8 cellular contexts compared by ENCODE assay signal in the genomic region with DNA sequence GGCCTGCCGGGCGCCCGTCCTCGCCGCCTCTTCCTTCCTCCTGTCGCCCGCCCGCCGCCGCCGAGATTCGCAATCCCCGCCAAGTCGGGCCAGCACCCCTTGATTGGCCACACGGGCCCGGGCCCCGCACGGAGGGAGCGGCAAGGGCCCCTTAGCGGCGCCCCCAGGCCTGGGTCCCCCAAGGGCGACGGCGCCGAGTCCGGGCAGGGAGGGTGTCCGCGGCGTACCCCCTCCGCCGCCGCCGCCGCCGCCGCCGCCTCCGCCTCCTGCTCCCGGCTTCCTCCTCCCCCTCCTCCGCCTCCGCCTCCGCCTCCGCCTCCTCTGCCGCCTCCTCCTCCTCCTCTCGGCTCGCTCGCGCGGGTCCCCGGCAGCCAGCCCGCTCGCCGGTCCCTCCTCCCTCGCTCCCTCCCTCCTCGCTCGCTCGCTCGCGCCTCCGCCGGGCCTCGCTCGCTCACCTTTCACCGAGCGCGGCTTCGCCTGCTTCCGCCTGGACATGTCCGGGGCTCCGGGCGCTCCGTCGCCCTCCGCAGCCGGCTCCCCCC. TPM values are rescaled to one million over a fixed set of nuclear protein-coding genes. Genes with fewer than 3 reads are reported as not detected.
A peak's percentile ranks its signal among the peaks of the same experiment; 100 is the strongest.
DNase-seq lines count a peak whose midpoint lies in the region; TF ChIP-seq lines count a peak whose summit lies in the region.

No MANE protein-coding gene starts in this region.

- H3K4me1 ChIP-seq in BLaER1 (peaks cover 66% of the 10 kb centered on the region), HUES48 (ENCODE audit: control insufficient read depth, insufficient read depth, low read length) (peaks cover 40% of the 10 kb centered on the region), SJCRH30 (peaks cover 13% of the 10 kb centered on the region; the same call in 1 of the 2 replicates), neutrophil (ENCODE audit: control insufficient read depth in 1 of 2, insufficient read depth in 1 of 2, low read depth in 1 of 2, low read length in 1 of 2) (peaks cover 11 to 42% of the 10 kb centered on the region in 2 experiments), urinary bladder (ENCODE audit: insufficient read depth) (peaks cover 1% of the 10 kb centered on the region)

- peaks cover 30% of the 10 kb centered on the region for H3K27me3 Mint-ChIP-seq in activated naive CD4-positive, alpha-beta T cell treated with anti-CD3 and anti-CD28 coated beads, Interleukin-2, amount 50 U/mL, for 24 hours

- peaks cover 12% of the 10 kb centered on the region for H3K4me1 Mint-ChIP-seq in activated naive CD4-positive, alpha-beta T cell treated with anti-CD3 and anti-CD28 coated beads, Interleukin-2, amount 50 U/mL, for 24 hours

- no peaks in the 10 kb centered on the region for H3K36me3 ChIP-seq in BLaER1
- no peaks in the 10 kb centered on the region for H3K36me3 ChIP-seq in HUES48 (ENCODE audit: control insufficient read depth, insufficient read depth, low read length)
- H3K36me3 ChIP-seq in SJCRH30: no peaks in the 10 kb centered on the region
- no peaks in the 10 kb centered on the region for H3K36me3 ChIP-seq in neutrophil
- no peaks in the 10 kb centered on the region for H3K36me3 ChIP-seq in urinary bladder (ENCODE audit: insufficient read depth)

- H3K27me3 ChIP-seq in BLaER1 (peaks cover 13% of the 10 kb centered on the region; the same call in 1 of the 2 replicates), HUES48 (ENCODE audit: control insufficient read depth, insufficient read depth, low read length) (peaks cover 31% of the 10 kb centered on the region), SJCRH30 (no peaks in the 10 kb centered on the region), neutrophil (peaks cover 100% of the 10 kb centered on the region)

- peak overlapping the region; percentile 23 for H3K4me3 Mint-ChIP-seq in activated naive CD4-positive, alpha-beta T cell treated with anti-CD3 and anti-CD28 coated beads, Interleukin-2, amount 50 U/mL, for 24 hours

- H3K9ac ChIP-seq in BLaER1 (peak overlapping the region; percentile 95), HUES48 (ENCODE audit: low read depth, low read length) (peak overlapping the region; percentile 70; the same call in 1 of the 2 replicates)

- no peaks in the 10 kb centered on the region for H3K36me3 Mint-ChIP-seq in activated naive CD4-positive, alpha-beta T cell treated with anti-CD3 and anti-CD28 coated beads, Interleukin-2, amount 50 U/mL, for 24 hours

- H3K4me2 ChIP-seq in BLaER1: peak overlapping the region; percentile 99

- no peak for TF ChIP-seq CTCF in GM20000 (IDR thresholded peaks at IDR 0.05; ENCODE audit: extremely low read depth, missing control alignments)
- TF ChIP-seq CTCF in neutrophil (IDR thresholded peaks at IDR 0.05): no peak

- H3K27ac ChIP-seq in BLaER1 (peak overlapping the region; percentile 97), HUES48 (ENCODE audit: low read depth, low read length) (peak overlapping the region; percentile 90), SJCRH30 (peak overlapping the region; percentile 83), neutrophil (no peak overlapping the region), urinary bladder (ENCODE audit: low read depth) (peak overlapping the region; percentile 93)

- peak overlapping the region; percentile 88 for H3K4me3 ChIP-seq in BLaER1
- H3K4me3 ChIP-seq in HUES48 (ENCODE audit: low read depth, low read length): peak overlapping the region; percentile 73
- peak overlapping the region; percentile 96 for H3K4me3 ChIP-seq in SJCRH30
- H3K4me3 ChIP-seq in neutrophil (ENCODE audit: low read depth in 1 of 2, low read length in 1 of 2): peak overlapping the region; percentile 39 to 69
- H3K4me3 ChIP-seq in urinary bladder (ENCODE audit: low read depth, low read length): peak overlapping the region; percentile 91

- no peak overlapping the region for H3K27ac Mint-ChIP-seq in activated naive CD4-positive, alpha-beta T cell treated with anti-CD3 and anti-CD28 coated beads, Interleukin-2, amount 50 U/mL, for 24 hours

- H3K9me3 ChIP-seq in BLaER1 (no peaks in the 10 kb centered on the region), HUES48 (ENCODE audit: control insufficient read depth, insufficient read depth, low read length) (no peaks in the 10 kb centered on the region), SJCRH30 (replicated peaks) (no peaks in the 10 kb centered on the region), neutrophil (no peaks in the 10 kb centered on the region)

- under 1% methylated on average over 72 of the region's 75 CpGs for WGBS in urinary bladder

- peaks cover 17% of the 10 kb centered on the region for H4K20me1 ChIP-seq in BLaER1

- DNase-seq in GM20000 (ENCODE audit: low spot score): peak; percentile 87
- peak; percentile 84 to 87 for DNase-seq in SJCRH30
- peak; percentile 65 for DNase-seq in globus pallidus (ENCODE audit: low spot score)

- H3K9me3 Mint-ChIP-seq in activated naive CD4-positive, alpha-beta T cell treated with anti-CD3 and anti-CD28 coated beads, Interleukin-2, amount 50 U/mL, for 24 hours: no peaks in the 10 kb centered on the region

RNA-seq across cellular contexts. Expression of a gene that starts 0.6 kb away (rescaled TPM):
- total RNA-seq in SJCRH30 (2014; rRNA removed; shearing (Covaris generic)): 6.7 and 7.9 TPM in 2 replicates
- 14.0 TPM for total RNA-seq in urinary bladder
- 6.4 TPM for polyA plus RNA-seq in urinary bladder
